In the genomic region with DNA sequence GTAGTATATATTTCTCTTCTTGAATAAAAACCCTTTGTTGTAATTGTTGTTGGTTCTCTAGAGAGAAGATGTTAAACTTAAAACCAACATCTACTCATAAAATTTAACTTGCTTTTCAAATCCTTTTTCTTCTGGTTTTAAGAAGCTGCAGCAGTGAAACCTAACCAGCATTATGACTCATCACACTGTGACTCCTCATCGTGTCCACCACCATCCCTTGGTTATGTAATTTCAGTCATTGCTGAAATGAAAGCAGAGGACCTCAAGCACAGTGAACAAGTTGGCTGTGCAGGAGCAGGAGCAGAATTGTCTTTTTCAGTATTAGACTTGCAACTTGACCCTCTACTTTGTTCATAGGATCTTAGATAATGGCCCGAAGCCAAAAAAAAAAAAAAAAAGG, we compare ENCODE assay signal across 1 cellular context.
TF ChIP-seq lines count a peak whose summit lies in the region.

No MANE protein-coding gene starts in this region.

TF ChIP-seq in GM12878, 131 proteins besides CTCF, POLR2A, EP300 and RAD21 (continued from another document and continues in another):
- TF ChIP-seq, protein P1, sequence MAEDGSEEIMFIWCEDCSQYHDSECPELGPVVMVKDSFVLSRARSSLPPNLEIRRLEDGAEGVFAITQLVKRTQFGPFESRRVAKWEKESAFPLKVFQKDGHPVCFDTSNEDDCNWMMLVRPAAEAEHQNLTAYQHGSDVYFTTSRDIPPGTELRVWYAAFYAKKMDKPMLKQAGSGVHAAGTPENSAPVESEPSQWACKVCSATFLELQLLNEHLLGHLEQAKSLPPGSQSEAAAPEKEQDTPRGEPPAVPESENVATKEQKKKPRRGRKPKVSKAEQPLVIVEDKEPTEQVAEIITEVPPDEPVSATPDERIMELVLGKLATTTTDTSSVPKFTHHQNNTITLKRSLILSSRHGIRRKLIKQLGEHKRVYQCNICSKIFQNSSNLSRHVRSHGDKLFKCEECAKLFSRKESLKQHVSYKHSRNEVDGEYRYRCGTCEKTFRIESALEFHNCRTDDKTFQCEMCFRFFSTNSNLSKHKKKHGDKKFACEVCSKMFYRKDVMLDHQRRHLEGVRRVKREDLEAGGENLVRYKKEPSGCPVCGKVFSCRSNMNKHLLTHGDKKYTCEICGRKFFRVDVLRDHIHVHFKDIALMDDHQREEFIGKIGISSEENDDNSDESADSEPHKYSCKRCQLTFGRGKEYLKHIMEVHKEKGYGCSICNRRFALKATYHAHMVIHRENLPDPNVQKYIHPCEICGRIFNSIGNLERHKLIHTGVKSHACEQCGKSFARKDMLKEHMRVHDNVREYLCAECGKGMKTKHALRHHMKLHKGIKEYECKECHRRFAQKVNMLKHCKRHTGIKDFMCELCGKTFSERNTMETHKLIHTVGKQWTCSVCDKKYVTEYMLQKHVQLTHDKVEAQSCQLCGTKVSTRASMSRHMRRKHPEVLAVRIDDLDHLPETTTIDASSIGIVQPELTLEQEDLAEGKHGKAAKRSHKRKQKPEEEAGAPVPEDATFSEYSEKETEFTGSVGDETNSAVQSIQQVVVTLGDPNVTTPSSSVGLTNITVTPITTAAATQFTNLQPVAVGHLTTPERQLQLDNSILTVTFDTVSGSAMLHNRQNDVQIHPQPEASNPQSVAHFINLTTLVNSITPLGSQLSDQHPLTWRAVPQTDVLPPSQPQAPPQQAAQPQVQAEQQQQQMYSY (CRISPR knock-in tag; IDR thresholded peaks at IDR 0.05) = no peak
- TF ChIP-seq POLR2AphosphoS5 (IDR thresholded peaks at IDR 0.05; ENCODE audit: low read length) (no peak), KDM1A (IDR thresholded peaks at IDR 0.05; ENCODE audit: borderline replicate concordance) (no peak), EGR1 (IDR thresholded peaks at IDR 0.05; ENCODE audit: borderline replicate concordance in 1 of 2, low read depth in 2 of 2, low read length in 2 of 2) (no peak), RBBP5 (conservative IDR thresholded peaks at IDR 0.05) (no peak), MXI1 (IDR thresholded peaks at IDR 0.05; ENCODE audit: low read depth, low read length) (0 out of 2 replicates have a peak, but pooled peaks have one; percentile 26), POLR2AphosphoS2 (IDR thresholded peaks at IDR 0.05; ENCODE audit: low read depth, low read length) (no peak), DPF2 (IDR thresholded peaks at IDR 0.05) (no peak), NR2F1 (conservative IDR thresholded peaks at IDR 0.05) (no peak), ZNF217 (IDR thresholded peaks at IDR 0.05) (no peak), HDAC6 (IDR thresholded peaks at IDR 0.05; ENCODE audit: unreplicated experiment) (no peak), HDGF (IDR thresholded peaks at IDR 0.05) (no peak), JUND (IDR thresholded peaks at IDR 0.05; ENCODE audit: low read depth, low read length) (no peak), SP1 (IDR thresholded peaks at IDR 0.05; ENCODE audit: low read depth, low read length) (no peak), GABPA (IDR thresholded peaks at IDR 0.05; ENCODE audit: low read depth) (no peak), BACH1 (IDR thresholded peaks at IDR 0.05; ENCODE audit: borderline replicate concordance) (no peak), NFIC (IDR thresholded peaks at IDR 0.05; ENCODE audit: low read depth, low read length) (peak; percentile 74)
- TF ChIP-seq, protein P2, sequence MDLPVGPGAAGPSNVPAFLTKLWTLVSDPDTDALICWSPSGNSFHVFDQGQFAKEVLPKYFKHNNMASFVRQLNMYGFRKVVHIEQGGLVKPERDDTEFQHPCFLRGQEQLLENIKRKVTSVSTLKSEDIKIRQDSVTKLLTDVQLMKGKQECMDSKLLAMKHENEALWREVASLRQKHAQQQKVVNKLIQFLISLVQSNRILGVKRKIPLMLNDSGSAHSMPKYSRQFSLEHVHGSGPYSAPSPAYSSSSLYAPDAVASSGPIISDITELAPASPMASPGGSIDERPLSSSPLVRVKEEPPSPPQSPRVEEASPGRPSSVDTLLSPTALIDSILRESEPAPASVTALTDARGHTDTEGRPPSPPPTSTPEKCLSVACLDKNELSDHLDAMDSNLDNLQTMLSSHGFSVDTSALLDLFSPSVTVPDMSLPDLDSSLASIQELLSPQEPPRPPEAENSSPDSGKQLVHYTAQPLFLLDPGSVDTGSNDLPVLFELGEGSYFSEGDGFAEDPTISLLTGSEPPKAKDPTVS (IDR thresholded peaks at IDR 0.05; ENCODE audit: low read depth, low read length) = no peak
- TF ChIP-seq, protein P3, sequence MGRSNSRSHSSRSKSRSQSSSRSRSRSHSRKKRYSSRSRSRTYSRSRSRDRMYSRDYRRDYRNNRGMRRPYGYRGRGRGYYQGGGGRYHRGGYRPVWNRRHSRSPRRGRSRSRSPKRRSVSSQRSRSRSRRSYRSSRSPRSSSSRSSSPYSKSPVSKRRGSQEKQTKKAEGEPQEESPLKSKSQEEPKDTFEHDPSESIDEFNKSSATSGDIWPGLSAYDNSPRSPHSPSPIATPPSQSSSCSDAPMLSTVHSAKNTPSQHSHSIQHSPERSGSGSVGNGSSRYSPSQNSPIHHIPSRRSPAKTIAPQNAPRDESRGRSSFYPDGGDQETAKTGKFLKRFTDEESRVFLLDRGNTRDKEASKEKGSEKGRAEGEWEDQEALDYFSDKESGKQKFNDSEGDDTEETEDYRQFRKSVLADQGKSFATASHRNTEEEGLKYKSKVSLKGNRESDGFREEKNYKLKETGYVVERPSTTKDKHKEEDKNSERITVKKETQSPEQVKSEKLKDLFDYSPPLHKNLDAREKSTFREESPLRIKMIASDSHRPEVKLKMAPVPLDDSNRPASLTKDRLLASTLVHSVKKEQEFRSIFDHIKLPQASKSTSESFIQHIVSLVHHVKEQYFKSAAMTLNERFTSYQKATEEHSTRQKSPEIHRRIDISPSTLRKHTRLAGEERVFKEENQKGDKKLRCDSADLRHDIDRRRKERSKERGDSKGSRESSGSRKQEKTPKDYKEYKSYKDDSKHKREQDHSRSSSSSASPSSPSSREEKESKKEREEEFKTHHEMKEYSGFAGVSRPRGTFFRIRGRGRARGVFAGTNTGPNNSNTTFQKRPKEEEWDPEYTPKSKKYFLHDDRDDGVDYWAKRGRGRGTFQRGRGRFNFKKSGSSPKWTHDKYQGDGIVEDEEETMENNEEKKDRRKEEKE (IDR thresholded peaks at IDR 0.05) = no peak
- TF ChIP-seq, protein P4, sequence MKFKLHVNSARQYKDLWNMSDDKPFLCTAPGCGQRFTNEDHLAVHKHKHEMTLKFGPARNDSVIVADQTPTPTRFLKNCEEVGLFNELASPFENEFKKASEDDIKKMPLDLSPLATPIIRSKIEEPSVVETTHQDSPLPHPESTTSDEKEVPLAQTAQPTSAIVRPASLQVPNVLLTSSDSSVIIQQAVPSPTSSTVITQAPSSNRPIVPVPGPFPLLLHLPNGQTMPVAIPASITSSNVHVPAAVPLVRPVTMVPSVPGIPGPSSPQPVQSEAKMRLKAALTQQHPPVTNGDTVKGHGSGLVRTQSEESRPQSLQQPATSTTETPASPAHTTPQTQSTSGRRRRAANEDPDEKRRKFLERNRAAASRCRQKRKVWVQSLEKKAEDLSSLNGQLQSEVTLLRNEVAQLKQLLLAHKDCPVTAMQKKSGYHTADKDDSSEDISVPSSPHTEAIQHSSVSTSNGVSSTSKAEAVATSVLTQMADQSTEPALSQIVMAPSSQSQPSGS (IDR thresholded peaks at IDR 0.05; ENCODE audit: low read length) = peak; percentile 79
- TF ChIP-seq, protein P5, sequence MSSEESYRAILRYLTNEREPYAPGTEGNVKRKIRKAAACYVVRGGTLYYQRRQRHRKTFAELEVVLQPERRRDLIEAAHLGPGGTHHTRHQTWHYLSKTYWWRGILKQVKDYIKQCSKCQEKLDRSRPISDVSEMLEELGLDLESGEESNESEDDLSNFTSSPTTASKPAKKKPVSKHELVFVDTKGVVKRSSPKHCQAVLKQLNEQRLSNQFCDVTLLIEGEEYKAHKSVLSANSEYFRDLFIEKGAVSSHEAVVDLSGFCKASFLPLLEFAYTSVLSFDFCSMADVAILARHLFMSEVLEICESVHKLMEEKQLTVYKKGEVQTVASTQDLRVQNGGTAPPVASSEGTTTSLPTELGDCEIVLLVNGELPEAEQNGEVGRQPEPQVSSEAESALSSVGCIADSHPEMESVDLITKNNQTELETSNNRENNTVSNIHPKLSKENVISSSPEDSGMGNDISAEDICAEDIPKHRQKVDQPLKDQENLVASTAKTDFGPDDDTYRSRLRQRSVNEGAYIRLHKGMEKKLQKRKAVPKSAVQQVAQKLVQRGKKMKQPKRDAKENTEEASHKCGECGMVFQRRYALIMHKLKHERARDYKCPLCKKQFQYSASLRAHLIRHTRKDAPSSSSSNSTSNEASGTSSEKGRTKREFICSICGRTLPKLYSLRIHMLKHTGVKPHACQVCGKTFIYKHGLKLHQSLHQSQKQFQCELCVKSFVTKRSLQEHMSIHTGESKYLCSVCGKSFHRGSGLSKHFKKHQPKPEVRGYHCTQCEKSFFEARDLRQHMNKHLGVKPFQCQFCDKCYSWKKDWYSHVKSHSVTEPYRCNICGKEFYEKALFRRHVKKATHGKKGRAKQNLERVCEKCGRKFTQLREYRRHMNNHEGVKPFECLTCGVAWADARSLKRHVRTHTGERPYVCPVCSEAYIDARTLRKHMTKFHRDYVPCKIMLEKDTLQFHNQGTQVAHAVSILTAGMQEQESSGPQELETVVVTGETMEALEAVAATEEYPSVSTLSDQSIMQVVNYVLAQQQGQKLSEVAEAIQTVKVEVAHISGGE (CRISPR knock-in tag; IDR thresholded peaks at IDR 0.05) = no peak
- TF ChIP-seq, protein P6, sequence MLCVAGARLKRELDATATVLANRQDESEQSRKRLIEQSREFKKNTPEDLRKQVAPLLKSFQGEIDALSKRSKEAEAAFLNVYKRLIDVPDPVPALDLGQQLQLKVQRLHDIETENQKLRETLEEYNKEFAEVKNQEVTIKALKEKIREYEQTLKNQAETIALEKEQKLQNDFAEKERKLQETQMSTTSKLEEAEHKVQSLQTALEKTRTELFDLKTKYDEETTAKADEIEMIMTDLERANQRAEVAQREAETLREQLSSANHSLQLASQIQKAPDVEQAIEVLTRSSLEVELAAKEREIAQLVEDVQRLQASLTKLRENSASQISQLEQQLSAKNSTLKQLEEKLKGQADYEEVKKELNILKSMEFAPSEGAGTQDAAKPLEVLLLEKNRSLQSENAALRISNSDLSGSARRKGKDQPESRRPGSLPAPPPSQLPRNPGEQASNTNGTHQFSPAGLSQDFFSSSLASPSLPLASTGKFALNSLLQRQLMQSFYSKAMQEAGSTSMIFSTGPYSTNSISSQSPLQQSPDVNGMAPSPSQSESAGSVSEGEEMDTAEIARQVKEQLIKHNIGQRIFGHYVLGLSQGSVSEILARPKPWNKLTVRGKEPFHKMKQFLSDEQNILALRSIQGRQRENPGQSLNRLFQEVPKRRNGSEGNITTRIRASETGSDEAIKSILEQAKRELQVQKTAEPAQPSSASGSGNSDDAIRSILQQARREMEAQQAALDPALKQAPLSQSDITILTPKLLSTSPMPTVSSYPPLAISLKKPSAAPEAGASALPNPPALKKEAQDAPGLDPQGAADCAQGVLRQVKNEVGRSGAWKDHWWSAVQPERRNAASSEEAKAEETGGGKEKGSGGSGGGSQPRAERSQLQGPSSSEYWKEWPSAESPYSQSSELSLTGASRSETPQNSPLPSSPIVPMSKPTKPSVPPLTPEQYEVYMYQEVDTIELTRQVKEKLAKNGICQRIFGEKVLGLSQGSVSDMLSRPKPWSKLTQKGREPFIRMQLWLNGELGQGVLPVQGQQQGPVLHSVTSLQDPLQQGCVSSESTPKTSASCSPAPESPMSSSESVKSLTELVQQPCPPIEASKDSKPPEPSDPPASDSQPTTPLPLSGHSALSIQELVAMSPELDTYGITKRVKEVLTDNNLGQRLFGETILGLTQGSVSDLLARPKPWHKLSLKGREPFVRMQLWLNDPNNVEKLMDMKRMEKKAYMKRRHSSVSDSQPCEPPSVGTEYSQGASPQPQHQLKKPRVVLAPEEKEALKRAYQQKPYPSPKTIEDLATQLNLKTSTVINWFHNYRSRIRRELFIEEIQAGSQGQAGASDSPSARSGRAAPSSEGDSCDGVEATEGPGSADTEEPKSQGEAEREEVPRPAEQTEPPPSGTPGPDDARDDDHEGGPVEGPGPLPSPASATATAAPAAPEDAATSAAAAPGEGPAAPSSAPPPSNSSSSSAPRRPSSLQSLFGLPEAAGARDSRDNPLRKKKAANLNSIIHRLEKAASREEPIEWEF (IDR thresholded peaks at IDR 0.05; ENCODE audit: insufficient replicate concordance, low read depth, low read length) = no peak
- TF ChIP-seq, protein P7, sequence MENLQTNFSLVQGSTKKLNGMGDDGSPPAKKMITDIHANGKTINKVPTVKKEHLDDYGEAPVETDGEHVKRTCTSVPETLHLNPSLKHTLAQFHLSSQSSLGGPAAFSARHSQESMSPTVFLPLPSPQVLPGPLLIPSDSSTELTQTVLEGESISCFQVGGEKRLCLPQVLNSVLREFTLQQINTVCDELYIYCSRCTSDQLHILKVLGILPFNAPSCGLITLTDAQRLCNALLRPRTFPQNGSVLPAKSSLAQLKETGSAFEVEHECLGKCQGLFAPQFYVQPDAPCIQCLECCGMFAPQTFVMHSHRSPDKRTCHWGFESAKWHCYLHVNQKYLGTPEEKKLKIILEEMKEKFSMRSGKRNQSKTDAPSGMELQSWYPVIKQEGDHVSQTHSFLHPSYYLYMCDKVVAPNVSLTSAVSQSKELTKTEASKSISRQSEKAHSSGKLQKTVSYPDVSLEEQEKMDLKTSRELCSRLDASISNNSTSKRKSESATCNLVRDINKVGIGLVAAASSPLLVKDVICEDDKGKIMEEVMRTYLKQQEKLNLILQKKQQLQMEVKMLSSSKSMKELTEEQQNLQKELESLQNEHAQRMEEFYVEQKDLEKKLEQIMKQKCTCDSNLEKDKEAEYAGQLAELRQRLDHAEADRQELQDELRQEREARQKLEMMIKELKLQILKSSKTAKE (IDR thresholded peaks at IDR 0.05; ENCODE audit: low read depth, poor library complexity, severe bottlenecking) = no peak
- TF ChIP-seq, protein P8, sequence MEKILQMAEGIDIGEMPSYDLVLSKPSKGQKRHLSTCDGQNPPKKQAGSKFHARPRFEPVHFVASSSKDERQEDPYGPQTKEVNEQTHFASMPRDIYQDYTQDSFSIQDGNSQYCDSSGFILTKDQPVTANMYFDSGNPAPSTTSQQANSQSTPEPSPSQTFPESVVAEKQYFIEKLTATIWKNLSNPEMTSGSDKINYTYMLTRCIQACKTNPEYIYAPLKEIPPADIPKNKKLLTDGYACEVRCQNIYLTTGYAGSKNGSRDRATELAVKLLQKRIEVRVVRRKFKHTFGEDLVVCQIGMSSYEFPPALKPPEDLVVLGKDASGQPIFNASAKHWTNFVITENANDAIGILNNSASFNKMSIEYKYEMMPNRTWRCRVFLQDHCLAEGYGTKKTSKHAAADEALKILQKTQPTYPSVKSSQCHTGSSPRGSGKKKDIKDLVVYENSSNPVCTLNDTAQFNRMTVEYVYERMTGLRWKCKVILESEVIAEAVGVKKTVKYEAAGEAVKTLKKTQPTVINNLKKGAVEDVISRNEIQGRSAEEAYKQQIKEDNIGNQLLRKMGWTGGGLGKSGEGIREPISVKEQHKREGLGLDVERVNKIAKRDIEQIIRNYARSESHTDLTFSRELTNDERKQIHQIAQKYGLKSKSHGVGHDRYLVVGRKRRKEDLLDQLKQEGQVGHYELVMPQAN (conservative IDR thresholded peaks at IDR 0.05) = no peak
- TF ChIP-seq, protein P9, sequence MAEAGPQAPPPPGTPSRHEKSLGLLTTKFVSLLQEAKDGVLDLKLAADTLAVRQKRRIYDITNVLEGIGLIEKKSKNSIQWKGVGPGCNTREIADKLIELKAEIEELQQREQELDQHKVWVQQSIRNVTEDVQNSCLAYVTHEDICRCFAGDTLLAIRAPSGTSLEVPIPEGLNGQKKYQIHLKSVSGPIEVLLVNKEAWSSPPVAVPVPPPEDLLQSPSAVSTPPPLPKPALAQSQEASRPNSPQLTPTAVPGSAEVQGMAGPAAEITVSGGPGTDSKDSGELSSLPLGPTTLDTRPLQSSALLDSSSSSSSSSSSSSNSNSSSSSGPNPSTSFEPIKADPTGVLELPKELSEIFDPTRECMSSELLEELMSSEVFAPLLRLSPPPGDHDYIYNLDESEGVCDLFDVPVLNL (IDR thresholded peaks at IDR 0.05; ENCODE audit: low read depth, low read length) = no peak
